1 cellular context compared by ENCODE assay signal in genomic region chr6:107957909-107958688, GRCh38.
TF ChIP-seq lines count a peak whose summit lies in the region.

Gene SEC63 (minus strand): TSS chr6:107958208. CDS start chr6:107958009, 199 bp downstream.

TF ChIP-seq in HepG2, 621 proteins besides CTCF, POLR2A, EP300 and RAD21 (continued from another document and continues in another):
- TF ChIP-seq ZNF318 (CRISPR knock-in tag; IDR thresholded peaks at IDR 0.05) (no peak), KMT2A (CRISPR knock-in tag; IDR thresholded peaks at IDR 0.05) (peak; percentile 59), ZNF160 (CRISPR knock-in tag; IDR thresholded peaks at IDR 0.05) (0 out of 2 replicates have a peak, but pooled peaks have one; percentile 57), ZNF816 (CRISPR knock-in tag; IDR thresholded peaks at IDR 0.05; ENCODE audit: borderline replicate concordance) (0 out of 2 replicates have a peak, but pooled peaks have one; percentile 53), NCOR1 (IDR thresholded peaks at IDR 0.05; ENCODE audit: borderline replicate concordance, low read length) (no peak; the same call in 1 of the 2 replicates), NFAT5 (CRISPR knock-in tag; IDR thresholded peaks at IDR 0.05) (no peak), ELF4 (CRISPR knock-in tag; IDR thresholded peaks at IDR 0.05; ENCODE audit: borderline replicate concordance) (no peak), ZSCAN29 (CRISPR knock-in tag; conservative IDR thresholded peaks at IDR 0.05) (no peak), PBX2 (CRISPR knock-in tag; IDR thresholded peaks at IDR 0.05) (no peak), MIER2 (CRISPR knock-in tag; IDR thresholded peaks at IDR 0.05) (no peak), AKNA (CRISPR knock-in tag; IDR thresholded peaks at IDR 0.05; ENCODE audit: borderline replicate concordance) (no peak), TP53 (CRISPR knock-in tag; conservative IDR thresholded peaks at IDR 0.05) (no peak), NCOA1 (CRISPR knock-in tag; IDR thresholded peaks at IDR 0.05) (no peak), ZBTB44 (CRISPR knock-in tag; IDR thresholded peaks at IDR 0.05) (no peak), ZBTB46 (CRISPR knock-in tag; IDR thresholded peaks at IDR 0.05; ENCODE audit: borderline replicate concordance) (no peak), PAX8 (CRISPR knock-in tag; IDR thresholded peaks at IDR 0.05; ENCODE audit: borderline replicate concordance) (0 out of 2 replicates have a peak, but pooled peaks have one; percentile 42), NBN (conservative IDR thresholded peaks at IDR 0.05) (no peak), GMEB2 (CRISPR knock-in tag; IDR thresholded peaks at IDR 0.05; ENCODE audit: low read depth) (no peak; the same call in 1 of the 2 replicates), ZNF781 (CRISPR knock-in tag; IDR thresholded peaks at IDR 0.05; ENCODE audit: borderline replicate concordance, not compliant biosample characterization) (no peak), ZNF766 (CRISPR knock-in tag; IDR thresholded peaks at IDR 0.05; ENCODE audit: borderline replicate concordance) (no peak), ETV6 (CRISPR knock-in tag; conservative IDR thresholded peaks at IDR 0.05) (no peak), ZNF335 (CRISPR knock-in tag; IDR thresholded peaks at IDR 0.05) (no peak), ZZZ3 (CRISPR knock-in tag; IDR thresholded peaks at IDR 0.05; ENCODE audit: borderline replicate concordance) (no peak), RARA (CRISPR knock-in tag; IDR thresholded peaks at IDR 0.05) (no peak), ZNF256 (CRISPR knock-in tag; conservative IDR thresholded peaks at IDR 0.05) (no peak), ZNF33B (CRISPR knock-in tag; IDR thresholded peaks at IDR 0.05) (no peak), DNMT3B (CRISPR knock-in tag; conservative IDR thresholded peaks at IDR 0.05) (no peak), ZNF629 (CRISPR knock-in tag; conservative IDR thresholded peaks at IDR 0.05) (no peak)
